21 cellular contexts compared by ENCODE assay signal in genomic region chr13:102033719-102034446, GRCh38.
DNase-seq lines count a peak whose midpoint lies in the region; ATAC-seq, FAIRE-seq and TF ChIP-seq lines count a peak whose summit lies in the region.
"Had no signal": no experiment of that assay in that cellular context is flagged by ENCODE, and none has a peak within 500 bp of the region (broad histone marks: within the 10 kb centered on the region; RNA-seq: fewer than 3 reads in every experiment).

No MANE protein-coding gene starts in this region.

- H3K27me3 Mint-ChIP-seq in brain (no peaks in the 10 kb centered on the region), MCF 10A (ENCODE audit: insufficient read depth, unreplicated experiment) (no peaks in the 10 kb centered on the region)
- H3K27me3 Mint-ChIP-seq in naive thymus-derived CD4-positive, alpha-beta T cell, result peaks cover 0 to 5% (median 0%) of the 10 kb centered on the region in 5 donors
- H3K27me3 Mint-ChIP-seq: B cell; stimulated activated memory B cell treated with anti-CD40 and anti-IgM and Interleukin-4, amounts not matched to agents 10 μg/mL and 1 μg/mL and 100 μg/mL, for 72 hours had no signal

- no peak overlapping the region for H3K27ac ChIP-seq in naive thymus-derived CD4-positive, alpha-beta T cell (ENCODE audit: low read depth, low read length)
- H3K27ac ChIP-seq: thyroid gland had no signal

- no TSS peak for BruUV-seq in MCF 10A (replicated peaks; lab: Mats Ljungman, UMichigan)

- H3K9me3 ChIP-seq in naive thymus-derived CD4-positive, alpha-beta T cell (ENCODE audit: control insufficient read depth in 2 of 3, low read length in 3 of 3), result no peaks in the 10 kb centered on the region
- H3K9me3 ChIP-seq: thyroid gland had no signal

- ATAC-seq in naive thymus-derived CD4-positive, alpha-beta T cell, result no peak
- ATAC-seq: activated naive CD8-positive, alpha-beta T cell treated with anti-CD3 and anti-CD28 coated beads, Interleukin-2, amount 50 U/mL, for 24 hours; HCT116; natural killer cell; stimulated activated memory B cell treated with anti-CD40 and anti-IgM and Interleukin-4, amounts not matched to agents 10 μg/mL and 1 μg/mL and 100 μg/mL, for 72 hours; T-helper 17 cell had no signal

- FAIRE-seq in HTR-8/SVneo (lab: Jason Lieb, UNC), result no peak
- FAIRE-seq: GM19239 had no signal

- POLR2A ChIA-PET in naive thymus-derived CD4-positive, alpha-beta T cell (lab: Charles Lee), result no interaction called here
- POLR2A ChIA-PET in MCF 10A (lab: Yijun Ruan, JAX), result interaction anchor here (0.6 kb wide), 1 partner anchor 1337 kb away, joined by 3 read pairs; no protein-coding TSS in a partner anchor

- H3K36me3 ChIP-seq in naive thymus-derived CD4-positive, alpha-beta T cell (ENCODE audit: control insufficient read depth in 2 of 3, insufficient read depth in 3 of 3, low read length in 3 of 3), result no peaks in the 10 kb centered on the region
- H3K36me3 ChIP-seq: thyroid gland had no signal

- peaks cover 0 to 4% (median 3%) of the 10 kb centered on the region in 5 experiments for H3K9me3 Mint-ChIP-seq in brain
- peaks cover 0 to 12% (median 0%) of the 10 kb centered on the region in 11 donors for H3K9me3 Mint-ChIP-seq in naive thymus-derived CD4-positive, alpha-beta T cell
- no peaks in the 10 kb centered on the region for H3K9me3 Mint-ChIP-seq in MCF 10A (ENCODE audit: unreplicated experiment)
- H3K9me3 Mint-ChIP-seq: activated naive CD8-positive, alpha-beta T cell treated with anti-CD3 and anti-CD28 coated beads, Interleukin-2, amount 50 U/mL, for 24 hours had no signal

- H3K27ac Mint-ChIP-seq in brain, result peak overlapping the region in 3 of 5 experiments; percentile 50 to 96 (median 90)
- H3K27ac Mint-ChIP-seq in naive thymus-derived CD4-positive, alpha-beta T cell, result no peak overlapping the region
- no peak overlapping the region for H3K27ac Mint-ChIP-seq in MCF 10A (ENCODE audit: low read depth, unreplicated experiment)
- H3K27ac Mint-ChIP-seq: activated naive CD8-positive, alpha-beta T cell treated with anti-CD3 and anti-CD28 coated beads, Interleukin-2, amount 50 U/mL, for 24 hours; B cell; immature natural killer cell; natural killer cell; stimulated activated memory B cell treated with anti-CD40 and anti-IgM and Interleukin-4, amounts not matched to agents 10 μg/mL and 1 μg/mL and 100 μg/mL, for 72 hours; T-helper 17 cell had no signal

- TF ChIP-seq CTCF in brain (conservative IDR thresholded peaks at IDR 0.05), result no peak
- no peak for TF ChIP-seq CTCF in MCF 10A (IDR thresholded peaks at IDR 0.05; ENCODE audit: unreplicated experiment)

- no peak overlapping the region for H3K4me3 ChIP-seq in naive thymus-derived CD4-positive, alpha-beta T cell (ENCODE audit: low read length)
- H3K4me3 ChIP-seq: thyroid gland had no signal

- H3K36me3 Mint-ChIP-seq in brain (no peaks in the 10 kb centered on the region), MCF 10A (ENCODE audit: insufficient read depth, unreplicated experiment) (no peaks in the 10 kb centered on the region)
- H3K36me3 Mint-ChIP-seq in naive thymus-derived CD4-positive, alpha-beta T cell, result no peaks in the 10 kb centered on the region
- H3K36me3 Mint-ChIP-seq: immature natural killer cell; natural killer cell; stimulated activated memory B cell treated with anti-CD40 and anti-IgM and Interleukin-4, amounts not matched to agents 10 μg/mL and 1 μg/mL and 100 μg/mL, for 72 hours had no signal

- no peaks in the 10 kb centered on the region for H3K27me3 ChIP-seq in naive thymus-derived CD4-positive, alpha-beta T cell (ENCODE audit: control insufficient read depth in 2 of 2, insufficient read depth in 2 of 2, low read length in 2 of 2)
- H3K27me3 ChIP-seq: thyroid gland had no signal

- peak; percentile 58 for DNase-seq in NCI-H1092 (lab: John Stamatoyannopoulos, UW)
- DNase-seq in NCI-H2107 treated with DMSO at 0.1 percent for 48 hours (lab: John Stamatoyannopoulos, UW; ENCODE audit: unreplicated experiment), result peak; percentile 92
- peak; percentile 75 for DNase-seq in renal cortical epithelial cell (ENCODE audit: low read depth)
- DNase-seq in naive thymus-derived CD4-positive, alpha-beta T cell, result no peak
- DNase-seq in MCF 10A (ENCODE audit: unreplicated experiment), result no peak
- no peak for DNase-seq in HTR-8/SVneo (ENCODE audit: insufficient read length, low spot score)
- DNase-seq: activated naive CD8-positive, alpha-beta T cell treated with anti-CD3 and anti-CD28 coated beads, Interleukin-2, amount 50 U/mL, for 24 hours; effector memory CD4-positive, alpha-beta T cell; head of caudate nucleus; immature natural killer cell; Karpas-422; natural killer cell; NCI-H226; SIG-M5; T-helper 17 cell; thyroid gland had no signal

- H3K4me1 Mint-ChIP-seq in brain (peaks cover 40% of the 10 kb centered on the region), MCF 10A (ENCODE audit: insufficient read depth, unreplicated experiment) (no peaks in the 10 kb centered on the region)
- H3K4me1 Mint-ChIP-seq in naive thymus-derived CD4-positive, alpha-beta T cell, result no peaks in the 10 kb centered on the region
- H3K4me1 Mint-ChIP-seq: activated naive CD8-positive, alpha-beta T cell treated with anti-CD3 and anti-CD28 coated beads, Interleukin-2, amount 50 U/mL, for 24 hours; B cell; immature natural killer cell; natural killer cell; stimulated activated memory B cell treated with anti-CD40 and anti-IgM and Interleukin-4, amounts not matched to agents 10 μg/mL and 1 μg/mL and 100 μg/mL, for 72 hours; T-helper 17 cell had no signal

- peak overlapping the region in 3 of 5 experiments; percentile 38 to 74 (median 41) for H3K4me3 Mint-ChIP-seq in brain
- no peak overlapping the region for H3K4me3 Mint-ChIP-seq in naive thymus-derived CD4-positive, alpha-beta T cell
- H3K4me3 Mint-ChIP-seq in MCF 10A (ENCODE audit: unreplicated experiment), result no peak overlapping the region
- H3K4me3 Mint-ChIP-seq: activated naive CD8-positive, alpha-beta T cell treated with anti-CD3 and anti-CD28 coated beads, Interleukin-2, amount 50 U/mL, for 24 hours; B cell; immature natural killer cell; natural killer cell; stimulated activated memory B cell treated with anti-CD40 and anti-IgM and Interleukin-4, amounts not matched to agents 10 μg/mL and 1 μg/mL and 100 μg/mL, for 72 hours; T-helper 17 cell had no signal

- intact Hi-C loops in naive thymus-derived CD4-positive, alpha-beta T cell (cut with micrococcal nuclease), result no loop called here
- intact Hi-C loops in MCF 10A (cut with micrococcal nuclease), result no loop called here

- no peaks in the 10 kb centered on the region for H3K4me1 ChIP-seq in naive thymus-derived CD4-positive, alpha-beta T cell (ENCODE audit: control insufficient read depth in 2 of 2, insufficient read depth in 2 of 2, low read length in 2 of 2)

- CTCF ChIA-PET in naive thymus-derived CD4-positive, alpha-beta T cell (lab: Charles Lee), result no interaction called here
- CTCF ChIA-PET in MCF 10A (lab: Yijun Ruan, JAX), result interaction anchor here (0.6 to 1.1 kb wide), 3 partner anchors 8 to 98 kb away, joined by 3 read pairs; no protein-coding TSS in a partner anchor

Comparison
In these comparisons a context has a peak if more than half of its experiments do, and no peak if none do; other contexts are left out.
1. DNase-seq: peak in NCI-H1092 (single experiment), NCI-H2107 treated with DMSO at 0.1 percent for 48 hours (single experiment) and renal cortical epithelial cell (single experiment); none in naive thymus-derived CD4-positive, alpha-beta T cell (0 of 9), MCF 10A (single experiment) and HTR-8/SVneo (single experiment).
2. H3K27ac Mint-ChIP-seq: peak in brain (3 of 5); none in naive thymus-derived CD4-positive, alpha-beta T cell (0 of 9) and MCF 10A (single experiment).
3. H3K4me3 Mint-ChIP-seq: peak in brain (3 of 5); none in naive thymus-derived CD4-positive, alpha-beta T cell (0 of 10) and MCF 10A (single experiment).